Comparison of ENCODE assay signal across 1 cellular context in the genomic region with DNA sequence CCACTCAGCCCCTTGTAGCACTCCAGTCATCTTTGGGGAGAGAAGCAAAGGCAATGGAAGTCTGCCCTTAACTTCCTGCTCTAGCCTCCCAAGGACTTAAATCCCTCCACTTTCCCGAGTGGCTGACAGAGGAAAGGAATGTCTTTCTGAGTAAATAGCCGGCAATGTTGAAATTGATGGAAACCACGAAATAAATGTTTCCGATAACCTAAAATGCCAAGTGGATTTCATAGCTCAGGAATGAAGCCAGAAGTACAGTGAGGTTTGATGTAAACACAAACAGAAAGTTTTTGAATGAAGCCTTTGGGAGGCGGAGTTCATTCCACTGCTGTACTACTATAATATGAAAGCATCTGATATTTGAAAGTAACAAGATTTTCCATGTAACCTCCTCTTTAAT.
TF ChIP-seq lines count a peak whose summit lies in the region.

No MANE protein-coding gene starts in this region.

TF ChIP-seq in SK-N-SH treated with all-trans-retinoic acid at 6 μM for 48 hours, 23 proteins besides CTCF, POLR2A, EP300 and RAD21 (continued from another document):
- TF ChIP-seq POU6F1 (CRISPR knock-in tag; IDR thresholded peaks at IDR 0.05; ENCODE audit: borderline replicate concordance, low read depth) (no peak), CSRNP3 (CRISPR knock-in tag; IDR thresholded peaks at IDR 0.05) (no peak), TSHZ2 (CRISPR knock-in tag; IDR thresholded peaks at IDR 0.05) (no peak), SNAI2 (CRISPR knock-in tag; IDR thresholded peaks at IDR 0.05) (no peak), ZNF70 (CRISPR knock-in tag; IDR thresholded peaks at IDR 0.05) (no peak), RARB (CRISPR knock-in tag; IDR thresholded peaks at IDR 0.05) (no peak), CSDC2 (CRISPR knock-in tag; IDR thresholded peaks at IDR 0.05) (no peak), ZC3H10 (CRISPR knock-in tag; IDR thresholded peaks at IDR 0.05) (no peak), ARNTL (CRISPR knock-in tag; IDR thresholded peaks at IDR 0.05; ENCODE audit: borderline replicate concordance, low read depth) (no peak), GLIS3 (CRISPR knock-in tag; IDR thresholded peaks at IDR 0.05) (no peak)
